Comparison of ENCODE assay signal across 24 cellular contexts in the genomic region with DNA sequence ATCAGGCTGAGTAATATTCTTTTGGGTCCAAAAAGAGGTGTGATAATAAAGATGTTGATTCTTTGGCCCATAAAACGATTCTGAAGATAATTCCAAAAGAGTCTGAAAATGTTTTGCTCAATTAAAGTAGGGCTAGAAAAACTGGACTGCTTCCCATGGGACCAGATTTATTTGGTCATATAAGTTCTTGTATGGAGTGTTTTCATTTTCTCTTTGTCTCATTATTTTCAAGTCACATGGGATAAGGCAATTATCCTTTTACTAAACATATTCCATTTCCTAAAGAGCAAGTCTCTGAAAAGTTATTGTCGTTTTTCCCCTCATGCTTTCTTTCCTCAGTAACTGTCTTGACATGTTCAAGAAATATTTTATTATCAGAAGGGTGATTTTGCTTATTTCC. TPM values are rescaled to one million over a fixed set of nuclear protein-coding genes. Genes with fewer than 3 reads are reported as not detected.
DNase-seq lines count a peak whose midpoint lies in the region; ATAC-seq, FAIRE-seq and TF ChIP-seq lines count a peak whose summit lies in the region.
"Had no signal": no experiment of that assay in that cellular context is flagged by ENCODE, and none has a peak within 500 bp of the region (broad histone marks: within the 10 kb centered on the region; RNA-seq: fewer than 3 reads in every experiment).

No MANE protein-coding gene starts in this region.

- no peak overlapping the region for H3K4me3 ChIP-seq in ascending aorta
- H3K4me3 ChIP-seq: GM23248, skin epidermis had no signal

- peak; percentile 72 for FAIRE-seq in endometrium (lab: Jason Lieb, UNC)
- FAIRE-seq: keratinocyte had no signal

- peaks cover 27% of the 10 kb centered on the region for H3K36me3 Mint-ChIP-seq in nephron (ENCODE audit: low read depth)
- H3K36me3 Mint-ChIP-seq in T-helper 17 cell (ENCODE audit: low read depth): peaks cover 2% of the 10 kb centered on the region

- peaks cover 24% of the 10 kb centered on the region for H3K4me1 Mint-ChIP-seq in nephron
- H3K4me1 Mint-ChIP-seq in T-helper 17 cell: peaks cover 21% of the 10 kb centered on the region

- no peaks in the 10 kb centered on the region for H3K27me3 Mint-ChIP-seq in nephron (ENCODE audit: low read depth)
- no peaks in the 10 kb centered on the region for H3K27me3 Mint-ChIP-seq in T-helper 17 cell
- H3K27me3 Mint-ChIP-seq: activated B cell treated with CpG ODN at 0.5 μM for 24 hours; activated naive CD8-positive, alpha-beta T cell treated with anti-CD3 and anti-CD28 coated beads for 36 hours; type B pancreatic cell had no signal

- H3K36me3 ChIP-seq in ascending aorta: no peaks in the 10 kb centered on the region
- H3K36me3 ChIP-seq: neutrophil had no signal

- H3K4me3 Mint-ChIP-seq in nephron (no peak overlapping the region), T-helper 17 cell (no peak overlapping the region)
- H3K4me3 Mint-ChIP-seq: activated B cell treated with CpG ODN at 0.5 μM for 24 hours; activated naive CD8-positive, alpha-beta T cell treated with anti-CD3 and anti-CD28 coated beads for 36 hours; CD8-positive, alpha-beta memory T cell; type B pancreatic cell had no signal

- peak; percentile 32 for DNase-seq in EH (ENCODE audit: low read depth)
- DNase-seq in LHCN-M2 (ENCODE audit: low read depth): peak; percentile 31
- DNase-seq in T-helper 17 cell: no peak
- no peak for DNase-seq in ascending aorta (ENCODE audit: low spot score in 2 of 2)
- no peak for DNase-seq in NCI-H345 (lab: John Stamatoyannopoulos, UW)
- DNase-seq: activated B cell treated with CpG ODN at 0.5 μM for 24 hours; activated CD4-positive, alpha-beta T cell treated with anti-CD3 and anti-CD28 coated beads, Interleukin-2, amount 50 U/mL, for 4 hours; activated CD8-positive, alpha-beta memory T cell treated with anti-CD3 and anti-CD28 coated beads, Interleukin-2, amount 50 U/mL, for 4 hours; activated naive CD8-positive, alpha-beta T cell treated with anti-CD3 and anti-CD28 coated beads for 36 hours; CD8-positive, alpha-beta memory T cell; effector CD8-positive, alpha-beta T cell; erythroblast; GF-D8; GM23248; KBM-7; stimulated activated CD4-positive, alpha-beta T cell treated with anti-CD3 and anti-CD28 coated beads, Interleukin-1b, Interleukin-23, amount 100 ng/mL, for 48 hours; T1000 had no signal

- H3K27ac ChIP-seq in ascending aorta: no peak overlapping the region
- H3K27ac ChIP-seq: GM23248, neutrophil, RWPE1, skin epidermis had no signal

- no peak for TF ChIP-seq CTCF in nephron (IDR thresholded peaks at IDR 0.05; ENCODE audit: unreplicated experiment in 3 of 3)
- TF ChIP-seq CTCF in ascending aorta (IDR thresholded peaks at IDR 0.05): no peak

- H3K9me3 ChIP-seq in T-helper 17 cell (ENCODE audit: control insufficient read depth, low read length, poor library complexity, severe bottlenecking) (no peaks in the 10 kb centered on the region), ascending aorta (no peaks in the 10 kb centered on the region)
- H3K9me3 ChIP-seq: neutrophil had no signal

- intact Hi-C loops in ascending aorta (cut with DNase I): loop anchor here (5.0 kb wide), 2 partner anchors 43 to 78 kb away; no protein-coding TSS in a partner anchor

- no peaks in the 10 kb centered on the region for H3K27me3 ChIP-seq in ascending aorta
- H3K27me3 ChIP-seq: neutrophil had no signal

- no peak for ATAC-seq in T-helper 17 cell

- H3K27ac Mint-ChIP-seq in nephron (peak overlapping the region; percentile 15 to 66 (median 33)), T-helper 17 cell (no peak overlapping the region)
- H3K27ac Mint-ChIP-seq: activated B cell treated with CpG ODN at 0.5 μM for 24 hours; activated naive CD8-positive, alpha-beta T cell treated with anti-CD3 and anti-CD28 coated beads for 36 hours; type B pancreatic cell had no signal

- H3K9me3 Mint-ChIP-seq in nephron: peaks cover 11% of the 10 kb centered on the region

- H3K4me1 ChIP-seq in ascending aorta: peaks cover 0 to 33% of the 10 kb centered on the region in 2 donors

RNA-seq across cellular contexts. Expression of gene CDK6, which starts 41.5 kb away (rescaled TPM):
- total RNA-seq in LHCN-M2 (2014; rRNA removed): 66.1 and 66.2 TPM in 2 replicates
- polyA plus RNA-seq in LHCN-M2 (2012): 19.8 TPM
- 10 to 100 TPM; 61.5 to 63.7 TPM for total RNA-seq in T-helper 17 cell
- 7.3 TPM for total RNA-seq in ascending aorta

Comparison
In these comparisons a context has a peak if more than half of its experiments do, and no peak if none do; other contexts are left out.
1. DNase-seq: peak in EH (single experiment) and LHCN-M2 (single experiment); none in T-helper 17 cell (0 of 3), ascending aorta (0 of 2) and NCI-H345 (single experiment).